In genomic region chr15:33623010-33623409, GRCh38 we compare ENCODE assay signal across 21 cellular contexts.
DNase-seq lines count a peak whose midpoint lies in the region; ATAC-seq and TF ChIP-seq lines count a peak whose summit lies in the region.
"Had no signal": no experiment of that assay in that cellular context is flagged by ENCODE, and none has a peak within 500 bp of the region (broad histone marks: within the 10 kb centered on the region; RNA-seq: fewer than 3 reads in every experiment).

No MANE protein-coding gene starts in this region.

- H3K27ac ChIP-seq in 22Rv1 (no peak overlapping the region), body of pancreas (no peak overlapping the region), neuronal stem cell (replicated peaks; ENCODE audit: low read length) (no peak overlapping the region)
- no peak overlapping the region for H3K27ac ChIP-seq in effector memory CD4-positive, alpha-beta T cell (ENCODE audit: insufficient read depth, low read length, poor library complexity, severe bottlenecking)
- H3K27ac ChIP-seq: RWPE1, tibial artery had no signal

- H3K4me1 ChIP-seq in effector memory CD4-positive, alpha-beta T cell (ENCODE audit: control insufficient read depth, insufficient read depth, low read length, poor library complexity, severe bottlenecking): no peaks in the 10 kb centered on the region
- no peaks in the 10 kb centered on the region for H3K4me1 ChIP-seq in body of pancreas
- no peaks in the 10 kb centered on the region for H3K4me1 ChIP-seq in neuronal stem cell (ENCODE audit: control insufficient read depth in 2 of 2, insufficient read depth in 1 of 2, low read depth in 1 of 2, low read length in 2 of 2)
- H3K4me1 ChIP-seq: tibial artery had no signal

- no peak overlapping the region for H2AFZ ChIP-seq in neuronal stem cell (ENCODE audit: low read length)

- H4K8ac ChIP-seq in neuronal stem cell (ENCODE audit: low read depth, low read length): no peak overlapping the region

- no peak overlapping the region for H2BK12ac ChIP-seq in neuronal stem cell (ENCODE audit: low read length)

- H2BK5ac ChIP-seq in neuronal stem cell (ENCODE audit: low read length): no peak overlapping the region

- no peak overlapping the region for H3K4me3 ChIP-seq in effector memory CD4-positive, alpha-beta T cell (ENCODE audit: insufficient read depth, low read depth, low read length, poor library complexity, severe bottlenecking)
- no peak overlapping the region for H3K4me3 ChIP-seq in body of pancreas
- no peak overlapping the region for H3K4me3 ChIP-seq in neuronal stem cell (ENCODE audit: low read length in 2 of 2)
- H3K4me3 ChIP-seq: tibial artery had no signal

- no peak overlapping the region for H3K9ac ChIP-seq in neuronal stem cell (ENCODE audit: low read depth, low read length, poor library complexity)

- TF ChIP-seq CTCF in 22Rv1 (IDR thresholded peaks at IDR 0.05) (peak; percentile 17; the same call in 1 of the 2 replicates), GM12873 (IDR thresholded peaks at IDR 0.05; ENCODE audit: insufficient read depth, low read depth, low read length, missing control alignments) (peak; percentile 24), body of pancreas (IDR thresholded peaks at IDR 0.05) (no peak)

- no peak overlapping the region for H3K4ac ChIP-seq in neuronal stem cell (ENCODE audit: low read length)

- no peaks in the 10 kb centered on the region for H3K36me3 ChIP-seq in effector memory CD4-positive, alpha-beta T cell (ENCODE audit: control insufficient read depth, insufficient read depth, low read length)
- H3K36me3 ChIP-seq in body of pancreas (replicated peaks in 1 of 2; ENCODE audit: insufficient read depth in 1 of 2, low read depth in 2 of 2) (no peaks in the 10 kb centered on the region), neuronal stem cell (replicated peaks in 1 of 2; ENCODE audit: control insufficient read depth in 2 of 2, insufficient read depth in 2 of 2, low read length in 2 of 2) (no peaks in the 10 kb centered on the region)
- H3K36me3 ChIP-seq: tibial artery had no signal

- no peak overlapping the region for H2BK120ac ChIP-seq in neuronal stem cell (ENCODE audit: low read depth, low read length)

- no peaks in the 10 kb centered on the region for H3K79me1 ChIP-seq in neuronal stem cell (ENCODE audit: low read depth, low read length)

- no peak overlapping the region for H3K23ac ChIP-seq in neuronal stem cell (ENCODE audit: low read depth, low read length, poor library complexity)

- ATAC-seq in body of pancreas: no peak
- ATAC-seq: natural killer cell treated with Interleukin-12 subunit alpha and Interleukin-12 subunit beta and Interleukin-15 and Interleukin-18, amount 100 ng/mL, for 72 hours; T-cell had no signal

- no peak overlapping the region for H3K4me2 ChIP-seq in neuronal stem cell (ENCODE audit: insufficient read depth, low read length, poor library complexity, severe bottlenecking)

- no peaks in the 10 kb centered on the region for H3K27me3 ChIP-seq in effector memory CD4-positive, alpha-beta T cell (replicated peaks; ENCODE audit: control insufficient read depth, insufficient read depth, low read length, poor library complexity, severe bottlenecking)
- H3K27me3 ChIP-seq in body of pancreas (no peaks in the 10 kb centered on the region), neuronal stem cell (ENCODE audit: control insufficient read depth in 3 of 3, insufficient read depth in 3 of 3, low read depth in 1 of 3, low read length in 3 of 3) (no peaks in the 10 kb centered on the region)
- H3K27me3 ChIP-seq: tibial artery had no signal

- 63 to 71% methylated on average over 7 of the region's 7 CpGs for WGBS in body of pancreas, 2 donors
- no CpG with 5 or more reads among the region's 7 CpGs for WGBS in neuronal stem cell (ENCODE audit: extremely low coverage in 2 of 2, insufficient read length in 2 of 2, insufficient replicate concordance in 1 of 2), 2 donors

- intact Hi-C loops in body of pancreas (cut with DNase I): no loop called here

- H2BK15ac ChIP-seq in neuronal stem cell (ENCODE audit: low read length): no peak overlapping the region

- DNase-seq in OCI-M1 (lab: John Stamatoyannopoulos, UW) (peak; percentile 5), erythroblast (lab: John Stamatoyannopoulos, UW) (peak; percentile 45 to 49), body of pancreas (no peak), neuronal stem cell (ENCODE audit: low spot score) (no peak)
- DNase-seq in effector memory CD4-positive, alpha-beta T cell: no peak
- no peak for DNase-seq in stimulated activated CD8-positive, alpha-beta memory T cell treated with anti-CD3 and anti-CD28 coated beads, Interleukin-4, amount 100 ng/mL, for 48 hours
- DNase-seq: activated CD4-positive, alpha-beta T cell treated with anti-CD3 and anti-CD28 coated beads, Interleukin-2, amount 50 U/mL, for 4 hours; activated naive CD4-positive, alpha-beta T cell; amygdala; CD4-positive, alpha-beta T cell; HCEC 1CT; kidney; mesenchymal stem cell; NCI-H1105; NCI-H774; T-cell; tibial artery had no signal

- no peak overlapping the region for H2AK5ac ChIP-seq in neuronal stem cell (ENCODE audit: low read depth, low read length)

- no peak overlapping the region for H4K91ac ChIP-seq in neuronal stem cell (ENCODE audit: low read depth, low read length, poor library complexity)

- no peak overlapping the region for H3K18ac ChIP-seq in neuronal stem cell (ENCODE audit: low read length)

- H3K14ac ChIP-seq in neuronal stem cell (ENCODE audit: low read length): no peak overlapping the region

- H3K9me3 ChIP-seq in effector memory CD4-positive, alpha-beta T cell (ENCODE audit: control insufficient read depth, low read length): no peaks in the 10 kb centered on the region
- H3K9me3 ChIP-seq in body of pancreas: no peaks in the 10 kb centered on the region
- H3K9me3 ChIP-seq in neuronal stem cell (replicated peaks in 1 of 2; ENCODE audit: control insufficient read depth in 2 of 2, insufficient read depth in 1 of 2, low read depth in 1 of 2, low read length in 2 of 2): no peaks in the 10 kb centered on the region
- H3K9me3 ChIP-seq: tibial artery had no signal

- TF ChIP-seq POLR2A in erythroblast (IDR thresholded peaks at IDR 0.05; ENCODE audit: low read length): no peak
- TF ChIP-seq POLR2A in body of pancreas (IDR thresholded peaks at IDR 0.05): no peak

Comparison
In these comparisons a context has a peak if more than half of its experiments do, and no peak if none do; other contexts are left out.
1. CTCF ChIP-seq: peak in 22Rv1 (single experiment) and GM12873 (single experiment); none in body of pancreas (0 of 7).
2. DNase-seq: peak in OCI-M1 (single experiment) and erythroblast (2 of 2); none in effector memory CD4-positive, alpha-beta T cell (0 of 3), body of pancreas (0 of 4), stimulated activated CD8-positive, alpha-beta memory T cell treated with anti-CD3 and anti-CD28 coated beads, Interleukin-4, amount 100 ng/mL, for 48 hours (single experiment) and neuronal stem cell (single experiment).